ENCODE assay signal across 14 cellular contexts in genomic region chr7:116782177-116782711, GRCh38.
DNase-seq lines count a peak whose midpoint lies in the region; ATAC-seq and TF ChIP-seq lines count a peak whose summit lies in the region.
"Had no signal": no experiment of that assay in that cellular context is flagged by ENCODE, and none has a peak within 500 bp of the region (broad histone marks: within the 10 kb centered on the region; RNA-seq: fewer than 3 reads in every experiment).

No MANE protein-coding gene starts in this region.

- TF ChIP-seq CTCF in foreskin keratinocyte (conservative IDR thresholded peaks at IDR 0.05): no peak

- H3K4me1 ChIP-seq in SJSA1 (replicated peaks) (peaks cover 40% of the 10 kb centered on the region), foreskin keratinocyte (peaks cover 20% of the 10 kb centered on the region)

- H3K4me3 ChIP-seq in SJSA1: no peak overlapping the region
- H3K4me3 ChIP-seq: esophagus squamous epithelium, skin epidermis had no signal

- intact Hi-C loops in head of caudate nucleus (cut with DNase I): no loop called here

- no peaks in the 10 kb centered on the region for H3K9me3 ChIP-seq in SJSA1 (replicated peaks)
- H3K9me3 ChIP-seq: esophagus squamous epithelium had no signal

- H3K27ac ChIP-seq in SJSA1 (peak overlapping the region; percentile 30), foreskin keratinocyte (peak overlapping the region; percentile 49)

- ATAC-seq in foreskin keratinocyte (peak; percentile 57), HG02610 (IDR thresholded peaks at IDR 0.05; ENCODE audit: unreplicated experiment) (no peak)
- ATAC-seq: activated CD8-positive, alpha-beta memory T cell treated with anti-CD3 and anti-CD28 coated beads, Interleukin-2, amount 10 ng/mL, durations not matched to agents 7 days and 5 days had no signal

- no peaks in the 10 kb centered on the region for H3K36me3 ChIP-seq in SJSA1
- H3K36me3 ChIP-seq: esophagus squamous epithelium had no signal

- H3K27me3 ChIP-seq in SJSA1 (replicated peaks) (no peaks in the 10 kb centered on the region), foreskin keratinocyte (no peaks in the 10 kb centered on the region)
- H3K27me3 ChIP-seq: esophagus squamous epithelium had no signal

- peak; percentile 39 for DNase-seq in NCI-H748 (lab: John Stamatoyannopoulos, UW; ENCODE audit: unreplicated experiment)
- DNase-seq in NCI-H748 treated with DMSO at 0.1 percent for 48 hours (lab: John Stamatoyannopoulos, UW): no peak
- peak in 1 of 2 experiments; percentile 54 for DNase-seq in SJSA1 (ENCODE audit: low read depth in 1 of 2, low spot score in 2 of 2)
- peak; percentile 73 to 85 for DNase-seq in foreskin keratinocyte
- DNase-seq in activated CD4-positive, alpha-beta T cell treated with anti-CD3 and anti-CD28 coated beads, Interleukin-2, amount 50 U/mL, for 4 hours: no peak
- DNase-seq in head of caudate nucleus: no peak
- no peak for DNase-seq in NCI-H526 treated with DMSO at 0.1 percent for 48 hours (lab: John Stamatoyannopoulos, UW)
- DNase-seq: activated CD8-positive, alpha-beta memory T cell treated with anti-CD3 and anti-CD28 coated beads, Interleukin-2, amount 10 ng/mL, durations not matched to agents 7 days and 5 days; aorta; esophagus squamous epithelium; NCI-H510A treated with DMSO at 0.1 percent for 48 hours; stimulated activated CD8-positive, alpha-beta memory T cell treated with anti-CD3 and anti-CD28 coated beads, Interleukin-4, amount 100 ng/mL, for 48 hours had no signal

Comparison
In these comparisons a context has a peak if more than half of its experiments do, and no peak if none do; other contexts are left out.
1. DNase-seq: peak in NCI-H748 (single experiment) and foreskin keratinocyte (2 of 2); none in NCI-H748 treated with DMSO at 0.1 percent for 48 hours (single experiment), activated CD4-positive, alpha-beta T cell treated with anti-CD3 and anti-CD28 coated beads, Interleukin-2, amount 50 U/mL, for 4 hours (0 of 2), head of caudate nucleus (0 of 42) and NCI-H526 treated with DMSO at 0.1 percent for 48 hours (single experiment).